In genomic region chr11:9160166-9160565, GRCh38 we compare ENCODE assay signal across 15 cellular contexts.
A peak's percentile ranks its signal among the peaks of the same experiment; 100 is the strongest.
DNase-seq lines count a peak whose midpoint lies in the region; TF ChIP-seq lines count a peak whose summit lies in the region.
"Had no signal": no experiment of that assay in that cellular context is flagged by ENCODE, and none has a peak within 500 bp of the region (broad histone marks: within the 10 kb centered on the region; RNA-seq: fewer than 3 reads in every experiment).

No MANE protein-coding gene starts in this region.

- no peak overlapping the region for H3K14ac ChIP-seq in mesenchymal stem cell (ENCODE audit: low read length in 2 of 2)

- H3K9me3 ChIP-seq in mesenchymal stem cell (ENCODE audit: control insufficient read depth, low read length) = no peaks in the 10 kb centered on the region
- H3K9me3 ChIP-seq: esophagus muscularis mucosa, Peyer's patch had no signal

- TF ChIP-seq CTCF in CD14-positive monocyte (IDR thresholded peaks at IDR 0.05) = no peak

- peak overlapping the region in 1 of 2 donors; percentile 20 for H3K4me3 Mint-ChIP-seq in CD14-positive monocyte
- H3K4me3 Mint-ChIP-seq in activated T-helper 2 cell treated with anti-CD3 and anti-CD28 coated beads, Interferon-gamma antibody, Interleukin-2, Interleukin-4, amounts not matched to agents 10 μg/mL and 5 μg/mL and 100 μg/mL, durations not matched to agents 14 hours and 24 hours and 36 hours (ENCODE audit: low read depth) = no peak overlapping the region

- no peak overlapping the region for H3K4ac ChIP-seq in mesenchymal stem cell (ENCODE audit: low read depth in 1 of 2, low read length in 2 of 2)

- no peak overlapping the region for H2AFZ ChIP-seq in mesenchymal stem cell (ENCODE audit: low read depth, low read length)
- H2AFZ ChIP-seq: parathyroid adenoma had no signal

- H3K9me3 Mint-ChIP-seq in CD14-positive monocyte = no peaks in the 10 kb centered on the region
- H3K9me3 Mint-ChIP-seq in activated T-helper 2 cell treated with anti-CD3 and anti-CD28 coated beads, Interferon-gamma antibody, Interleukin-2, Interleukin-4, amounts not matched to agents 10 μg/mL and 5 μg/mL and 100 μg/mL, durations not matched to agents 14 hours and 24 hours and 36 hours = no peaks in the 10 kb centered on the region

- H4K91ac ChIP-seq in mesenchymal stem cell (ENCODE audit: low read length) = no peak overlapping the region

- H3K79me1 ChIP-seq in mesenchymal stem cell (replicated peaks; ENCODE audit: low read length, poor library complexity, severe bottlenecking) = peaks cover 15% of the 10 kb centered on the region

- intact Hi-C loops in CD14-positive monocyte (cut with micrococcal nuclease) = loop anchor here in 1 of 2 donors (5.0 kb wide), 1 partner anchor 102 kb away; no protein-coding TSS in a partner anchor
- intact Hi-C loops in activated T-helper 2 cell treated with anti-CD3 and anti-CD28 coated beads, Interferon-gamma antibody, Interleukin-2, Interleukin-4, amounts not matched to agents 10 μg/mL and 5 μg/mL and 100 μg/mL, durations not matched to agents 14 hours and 24 hours and 36 hours (cut with micrococcal nuclease) = loop anchor here (5.0 to 10.0 kb wide), 2 partner anchors 235 to 302 kb away; partner anchors contain the start of gene ZNF143

- H3K9ac ChIP-seq in mesenchymal stem cell (ENCODE audit: low read length) = peak overlapping the region; percentile 33
- H3K9ac ChIP-seq: parathyroid adenoma had no signal

- no peak overlapping the region for H3K18ac ChIP-seq in mesenchymal stem cell (ENCODE audit: low read depth in 1 of 2, low read length in 2 of 2)

- H2BK120ac ChIP-seq in mesenchymal stem cell (ENCODE audit: low read depth, low read length) = no peak overlapping the region

- no peak overlapping the region for H3K4me3 ChIP-seq in mesenchymal stem cell (ENCODE audit: insufficient read depth in 1 of 2, low read depth in 1 of 2, low read length in 2 of 2)
- H3K4me3 ChIP-seq: esophagus muscularis mucosa, Peyer's patch had no signal

- peaks cover 54 to 66% of the 10 kb centered on the region in 2 donors for H3K36me3 Mint-ChIP-seq in CD14-positive monocyte
- H3K36me3 Mint-ChIP-seq in activated T-helper 2 cell treated with anti-CD3 and anti-CD28 coated beads, Interferon-gamma antibody, Interleukin-2, Interleukin-4, amounts not matched to agents 10 μg/mL and 5 μg/mL and 100 μg/mL, durations not matched to agents 14 hours and 24 hours and 36 hours (ENCODE audit: low read depth) = peaks cover 41% of the 10 kb centered on the region

- no peak overlapping the region for H3K4me2 ChIP-seq in mesenchymal stem cell (ENCODE audit: low read length, poor library complexity, severe bottlenecking)

- H3K27ac ChIP-seq in mesenchymal stem cell (ENCODE audit: low read length, poor library complexity, severe bottlenecking) = no peak overlapping the region
- H3K27ac ChIP-seq: C4-2B, esophagus muscularis mucosa, parathyroid adenoma, Peyer's patch had no signal

- peak; percentile 71 for DNase-seq in CD14-positive monocyte (ENCODE audit: low spot score)
- DNase-seq in M059J (ENCODE audit: low read depth) = peak; percentile 58
- DNase-seq in activated T-helper 2 cell treated with anti-CD3 and anti-CD28 coated beads, Interferon-gamma antibody, Interleukin-2, Interleukin-4, amounts not matched to agents 10 μg/mL and 5 μg/mL and 100 μg/mL, durations not matched to agents 14 hours and 24 hours and 36 hours (ENCODE audit: low spot score) = no peak
- DNase-seq in mesenchymal stem cell = peak; percentile 37
- no peak for DNase-seq in superior temporal gyrus (ENCODE audit: extremely low spot score)
- DNase-seq in stimulated activated CD4-positive, alpha-beta T cell treated with anti-CD3 and anti-CD28 coated beads, Interleukin-4, amount 100 ng/mL, for 24 hours = no peak
- DNase-seq in amniotic stem cell (lab: John Stamatoyannopoulos, UW) = no peak
- no peak for DNase-seq in NCI-H1694 treated with DMSO at 0.1 percent for 48 hours (lab: John Stamatoyannopoulos, UW)
- DNase-seq: activated T-cell treated with anti-CD3 and anti-CD28 coated beads for 4 hours, caudate nucleus, midbrain, Peyer's patch had no signal

- H3K4me1 ChIP-seq in mesenchymal stem cell (ENCODE audit: control insufficient read depth, insufficient read depth, low read depth, low read length) = no peaks in the 10 kb centered on the region
- H3K4me1 ChIP-seq: esophagus muscularis mucosa, parathyroid adenoma, Peyer's patch had no signal

- H2BK12ac ChIP-seq in mesenchymal stem cell (ENCODE audit: low read length in 2 of 2) = no peak overlapping the region

- H3K23ac ChIP-seq in mesenchymal stem cell (ENCODE audit: low read length in 2 of 2) = no peak overlapping the region

- H2AK5ac ChIP-seq in mesenchymal stem cell (ENCODE audit: low read length, severe bottlenecking) = no peak overlapping the region

- H2BK15ac ChIP-seq in mesenchymal stem cell (ENCODE audit: low read depth, poor library complexity, severe bottlenecking) = no peak overlapping the region

- H3K27ac Mint-ChIP-seq in CD14-positive monocyte = peak overlapping the region; percentile 94 to 98 (median 97)
- peak overlapping the region; percentile 69 for H3K27ac Mint-ChIP-seq in activated T-helper 2 cell treated with anti-CD3 and anti-CD28 coated beads, Interferon-gamma antibody, Interleukin-2, Interleukin-4, amounts not matched to agents 10 μg/mL and 5 μg/mL and 100 μg/mL, durations not matched to agents 14 hours and 24 hours and 36 hours

- no peak overlapping the region for H2BK5ac ChIP-seq in mesenchymal stem cell (ENCODE audit: low read depth, low read length, poor library complexity, severe bottlenecking)

- peaks cover 0 to 3% (median 0%) of the 10 kb centered on the region in 3 donors for H3K27me3 Mint-ChIP-seq in CD14-positive monocyte (ENCODE audit: low read depth in 3 of 3)
- H3K27me3 Mint-ChIP-seq in activated T-helper 2 cell treated with anti-CD3 and anti-CD28 coated beads, Interferon-gamma antibody, Interleukin-2, Interleukin-4, amounts not matched to agents 10 μg/mL and 5 μg/mL and 100 μg/mL, durations not matched to agents 14 hours and 24 hours and 36 hours (ENCODE audit: low read depth) = no peaks in the 10 kb centered on the region

- peaks cover 14 to 66% of the 10 kb centered on the region in 2 experiments for H3K36me3 ChIP-seq in mesenchymal stem cell (ENCODE audit: control insufficient read depth in 1 of 2, insufficient read depth in 2 of 2, low read depth in 1 of 2, low read length in 2 of 2)

- H3K4me1 Mint-ChIP-seq in CD14-positive monocyte = peaks cover 41% of the 10 kb centered on the region
- peaks cover 19% of the 10 kb centered on the region for H3K4me1 Mint-ChIP-seq in activated T-helper 2 cell treated with anti-CD3 and anti-CD28 coated beads, Interferon-gamma antibody, Interleukin-2, Interleukin-4, amounts not matched to agents 10 μg/mL and 5 μg/mL and 100 μg/mL, durations not matched to agents 14 hours and 24 hours and 36 hours (ENCODE audit: low read depth)

- no peaks in the 10 kb centered on the region for H3K27me3 ChIP-seq in mesenchymal stem cell (ENCODE audit: control insufficient read depth in 1 of 2, insufficient read depth in 1 of 2, low read length in 2 of 2)
- H3K27me3 ChIP-seq: esophagus muscularis mucosa, Peyer's patch had no signal

- no peak overlapping the region for H4K8ac ChIP-seq in mesenchymal stem cell (ENCODE audit: low read length)

Comparison
In these comparisons a context has a peak if more than half of its experiments do, and no peak if none do; other contexts are left out.
1. DNase-seq: peak in CD14-positive monocyte (single experiment), M059J (single experiment) and mesenchymal stem cell (single experiment); none in activated T-helper 2 cell treated with anti-CD3 and anti-CD28 coated beads, Interferon-gamma antibody, Interleukin-2, Interleukin-4, amounts not matched to agents 10 μg/mL and 5 μg/mL and 100 μg/mL, durations not matched to agents 14 hours and 24 hours and 36 hours (single experiment), superior temporal gyrus (single experiment), stimulated activated CD4-positive, alpha-beta T cell treated with anti-CD3 and anti-CD28 coated beads, Interleukin-4, amount 100 ng/mL, for 24 hours (single experiment), amniotic stem cell (single experiment) and NCI-H1694 treated with DMSO at 0.1 percent for 48 hours (single experiment).